ENCODE assay signal across 1 cellular context in the genomic region with DNA sequence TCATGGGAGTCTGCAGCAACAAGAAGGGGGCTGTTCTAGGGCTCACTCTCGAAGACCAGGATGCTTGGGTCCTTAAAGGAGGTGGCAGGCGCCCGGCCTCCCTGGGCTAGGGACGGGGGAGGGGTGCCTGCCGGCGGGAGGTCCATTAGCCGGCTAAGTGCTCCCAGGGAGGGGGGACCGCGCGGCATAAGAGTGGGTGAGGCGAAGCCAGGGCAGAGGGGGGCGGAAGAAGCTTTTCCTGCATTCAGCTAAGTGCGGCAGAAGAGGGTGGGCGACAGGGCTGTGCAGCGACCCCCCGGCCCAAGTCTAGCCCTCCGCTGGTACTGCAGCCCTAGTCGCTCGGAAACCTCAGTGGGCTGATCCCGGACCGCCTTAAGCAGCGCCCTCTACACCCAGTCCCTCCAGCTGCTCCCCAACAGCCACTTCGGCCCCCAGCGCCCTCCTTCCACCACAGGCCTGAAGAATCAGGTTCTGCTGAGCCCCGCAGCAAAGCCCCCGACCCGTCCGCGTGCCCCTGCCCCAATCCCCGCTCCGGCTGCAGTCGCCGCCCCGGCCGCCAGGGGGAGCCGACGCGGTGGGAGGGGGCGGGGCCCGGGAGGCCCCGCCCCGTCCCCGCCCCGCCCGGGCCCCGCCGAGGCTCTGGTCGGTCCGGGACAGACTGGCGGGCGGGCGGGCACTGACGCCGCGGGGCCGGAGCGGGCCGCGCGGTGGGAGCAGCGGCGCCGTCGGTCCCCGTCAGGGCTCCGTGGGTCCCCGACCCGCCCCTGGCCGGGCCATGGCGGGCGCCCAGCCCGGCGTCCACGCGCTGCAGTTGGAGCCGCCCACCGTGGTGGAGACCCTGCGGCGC.
A peak's percentile ranks its signal among the peaks of the same experiment; 100 is the strongest.
TF ChIP-seq lines count a peak whose summit lies in the region.

A gene (plus strand): TSS at position 656 of the 847 bp plus-strand sequence. CDS start 120 bp downstream, at position 776.

TF ChIP-seq in HEK293, 187 proteins besides CTCF, POLR2A, EP300 and RAD21 (continued from another document and continues in another):
- TF ChIP-seq, protein P1, sequence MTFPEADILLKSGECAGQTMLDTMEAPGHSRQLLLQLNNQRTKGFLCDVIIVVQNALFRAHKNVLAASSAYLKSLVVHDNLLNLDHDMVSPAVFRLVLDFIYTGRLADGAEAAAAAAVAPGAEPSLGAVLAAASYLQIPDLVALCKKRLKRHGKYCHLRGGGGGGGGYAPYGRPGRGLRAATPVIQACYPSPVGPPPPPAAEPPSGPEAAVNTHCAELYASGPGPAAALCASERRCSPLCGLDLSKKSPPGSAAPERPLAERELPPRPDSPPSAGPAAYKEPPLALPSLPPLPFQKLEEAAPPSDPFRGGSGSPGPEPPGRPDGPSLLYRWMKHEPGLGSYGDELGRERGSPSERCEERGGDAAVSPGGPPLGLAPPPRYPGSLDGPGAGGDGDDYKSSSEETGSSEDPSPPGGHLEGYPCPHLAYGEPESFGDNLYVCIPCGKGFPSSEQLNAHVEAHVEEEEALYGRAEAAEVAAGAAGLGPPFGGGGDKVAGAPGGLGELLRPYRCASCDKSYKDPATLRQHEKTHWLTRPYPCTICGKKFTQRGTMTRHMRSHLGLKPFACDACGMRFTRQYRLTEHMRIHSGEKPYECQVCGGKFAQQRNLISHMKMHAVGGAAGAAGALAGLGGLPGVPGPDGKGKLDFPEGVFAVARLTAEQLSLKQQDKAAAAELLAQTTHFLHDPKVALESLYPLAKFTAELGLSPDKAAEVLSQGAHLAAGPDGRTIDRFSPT (tag by site-specific recombination; IDR thresholded peaks at IDR 0.05): peak; percentile 58; the same call in 1 of the 2 replicates
- TF ChIP-seq, protein P2, sequence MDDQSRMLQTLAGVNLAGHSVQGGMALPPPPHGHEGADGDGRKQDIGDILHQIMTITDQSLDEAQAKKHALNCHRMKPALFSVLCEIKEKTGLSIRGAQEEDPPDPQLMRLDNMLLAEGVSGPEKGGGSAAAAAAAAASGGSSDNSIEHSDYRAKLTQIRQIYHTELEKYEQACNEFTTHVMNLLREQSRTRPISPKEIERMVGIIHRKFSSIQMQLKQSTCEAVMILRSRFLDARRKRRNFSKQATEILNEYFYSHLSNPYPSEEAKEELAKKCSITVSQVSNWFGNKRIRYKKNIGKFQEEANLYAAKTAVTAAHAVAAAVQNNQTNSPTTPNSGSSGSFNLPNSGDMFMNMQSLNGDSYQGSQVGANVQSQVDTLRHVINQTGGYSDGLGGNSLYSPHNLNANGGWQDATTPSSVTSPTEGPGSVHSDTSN (CRISPR knock-in tag; IDR thresholded peaks at IDR 0.05): no peak
- TF ChIP-seq ZNF843 (tag by site-specific recombination; IDR thresholded peaks at IDR 0.05) (no peak), ZNF324 (tag by site-specific recombination; IDR thresholded peaks at IDR 0.05) (peak; percentile 75; the same call in 1 of the 2 replicates), HOXA7 (CRISPR knock-in tag; IDR thresholded peaks at IDR 0.05; ENCODE audit: borderline replicate concordance) (no peak), ZNF248 (tag by site-specific recombination; IDR thresholded peaks at IDR 0.05) (no peak), ZNF211 (tag by site-specific recombination; IDR thresholded peaks at IDR 0.05; ENCODE audit: low read depth) (no peak), ZNF664 (tag by site-specific recombination; IDR thresholded peaks at IDR 0.05) (no peak), ZNF121 (tag by site-specific recombination; IDR thresholded peaks at IDR 0.05) (no peak), ZNF155 (tag by site-specific recombination; IDR thresholded peaks at IDR 0.05) (no peak), MZF1 (tag by site-specific recombination; IDR thresholded peaks at IDR 0.05; ENCODE audit: borderline replicate concordance) (no peak), ZNF10 (tag by site-specific recombination; IDR thresholded peaks at IDR 0.05) (no peak), ZNF670 (tag by site-specific recombination; IDR thresholded peaks at IDR 0.05; ENCODE audit: low read depth) (no peak), ZNF221 (tag by site-specific recombination; IDR thresholded peaks at IDR 0.05; ENCODE audit: borderline replicate concordance) (no peak), ZNF626 (tag by site-specific recombination; IDR thresholded peaks at IDR 0.05) (no peak), ZNF654 (tag by site-specific recombination; IDR thresholded peaks at IDR 0.05; ENCODE audit: low read depth) (no peak), ZNF514 (tag by site-specific recombination; IDR thresholded peaks at IDR 0.05) (no peak), KLF1 (tag by site-specific recombination; IDR thresholded peaks at IDR 0.05) (no peak; the same call in 1 of the 2 replicates), YY2 (tag by site-specific recombination; IDR thresholded peaks at IDR 0.05) (no peak), FEZF1 (tag by site-specific recombination; IDR thresholded peaks at IDR 0.05) (no peak), ZXDB (tag by site-specific recombination; IDR thresholded peaks at IDR 0.05) (no peak), ZNF555 (tag by site-specific recombination; conservative IDR thresholded peaks at IDR 0.05) (no peak), ZNF223 (tag by site-specific recombination; IDR thresholded peaks at IDR 0.05) (no peak), ZSCAN23 (tag by site-specific recombination; IDR thresholded peaks at IDR 0.05) (no peak), ZNF768 (tag by site-specific recombination; IDR thresholded peaks at IDR 0.05) (no peak), ZFP41 (tag by site-specific recombination; IDR thresholded peaks at IDR 0.05; ENCODE audit: borderline replicate concordance) (no peak), ZNF423 (tag by site-specific recombination; IDR thresholded peaks at IDR 0.05) (peak; percentile 42; the same call in 1 of the 2 replicates), ZNF350 (tag by site-specific recombination; IDR thresholded peaks at IDR 0.05) (no peak), ZNF707 (tag by site-specific recombination; IDR thresholded peaks at IDR 0.05) (no peak), ZNF394 (tag by site-specific recombination; IDR thresholded peaks at IDR 0.05; ENCODE audit: borderline replicate concordance) (no peak; the same call in 1 of the 2 replicates), ZNF184 (tag by site-specific recombination; IDR thresholded peaks at IDR 0.05) (no peak), ZNF274 (IDR thresholded peaks at IDR 0.05; ENCODE audit: low read length) (no peak), ZNF274 (tag by site-specific recombination; IDR thresholded peaks at IDR 0.05; ENCODE audit: borderline replicate concordance) (no peak), ZNF266 (tag by site-specific recombination; IDR thresholded peaks at IDR 0.05; ENCODE audit: low read depth) (no peak)
- TF ChIP-seq, protein P3, sequence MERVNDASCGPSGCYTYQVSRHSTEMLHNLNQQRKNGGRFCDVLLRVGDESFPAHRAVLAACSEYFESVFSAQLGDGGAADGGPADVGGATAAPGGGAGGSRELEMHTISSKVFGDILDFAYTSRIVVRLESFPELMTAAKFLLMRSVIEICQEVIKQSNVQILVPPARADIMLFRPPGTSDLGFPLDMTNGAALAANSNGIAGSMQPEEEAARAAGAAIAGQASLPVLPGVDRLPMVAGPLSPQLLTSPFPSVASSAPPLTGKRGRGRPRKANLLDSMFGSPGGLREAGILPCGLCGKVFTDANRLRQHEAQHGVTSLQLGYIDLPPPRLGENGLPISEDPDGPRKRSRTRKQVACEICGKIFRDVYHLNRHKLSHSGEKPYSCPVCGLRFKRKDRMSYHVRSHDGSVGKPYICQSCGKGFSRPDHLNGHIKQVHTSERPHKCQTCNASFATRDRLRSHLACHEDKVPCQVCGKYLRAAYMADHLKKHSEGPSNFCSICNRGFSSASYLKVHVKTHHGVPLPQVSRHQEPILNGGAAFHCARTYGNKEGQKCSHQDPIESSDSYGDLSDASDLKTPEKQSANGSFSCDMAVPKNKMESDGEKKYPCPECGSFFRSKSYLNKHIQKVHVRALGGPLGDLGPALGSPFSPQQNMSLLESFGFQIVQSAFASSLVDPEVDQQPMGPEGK (tag by site-specific recombination; IDR thresholded peaks at IDR 0.05): peak; percentile 59
- TF ChIP-seq, protein P4, sequence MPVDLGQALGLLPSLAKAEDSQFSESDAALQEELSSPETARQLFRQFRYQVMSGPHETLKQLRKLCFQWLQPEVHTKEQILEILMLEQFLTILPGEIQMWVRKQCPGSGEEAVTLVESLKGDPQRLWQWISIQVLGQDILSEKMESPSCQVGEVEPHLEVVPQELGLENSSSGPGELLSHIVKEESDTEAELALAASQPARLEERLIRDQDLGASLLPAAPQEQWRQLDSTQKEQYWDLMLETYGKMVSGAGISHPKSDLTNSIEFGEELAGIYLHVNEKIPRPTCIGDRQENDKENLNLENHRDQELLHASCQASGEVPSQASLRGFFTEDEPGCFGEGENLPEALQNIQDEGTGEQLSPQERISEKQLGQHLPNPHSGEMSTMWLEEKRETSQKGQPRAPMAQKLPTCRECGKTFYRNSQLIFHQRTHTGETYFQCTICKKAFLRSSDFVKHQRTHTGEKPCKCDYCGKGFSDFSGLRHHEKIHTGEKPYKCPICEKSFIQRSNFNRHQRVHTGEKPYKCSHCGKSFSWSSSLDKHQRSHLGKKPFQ (tag by site-specific recombination; IDR thresholded peaks at IDR 0.05): no peak
- TF ChIP-seq, protein P5, sequence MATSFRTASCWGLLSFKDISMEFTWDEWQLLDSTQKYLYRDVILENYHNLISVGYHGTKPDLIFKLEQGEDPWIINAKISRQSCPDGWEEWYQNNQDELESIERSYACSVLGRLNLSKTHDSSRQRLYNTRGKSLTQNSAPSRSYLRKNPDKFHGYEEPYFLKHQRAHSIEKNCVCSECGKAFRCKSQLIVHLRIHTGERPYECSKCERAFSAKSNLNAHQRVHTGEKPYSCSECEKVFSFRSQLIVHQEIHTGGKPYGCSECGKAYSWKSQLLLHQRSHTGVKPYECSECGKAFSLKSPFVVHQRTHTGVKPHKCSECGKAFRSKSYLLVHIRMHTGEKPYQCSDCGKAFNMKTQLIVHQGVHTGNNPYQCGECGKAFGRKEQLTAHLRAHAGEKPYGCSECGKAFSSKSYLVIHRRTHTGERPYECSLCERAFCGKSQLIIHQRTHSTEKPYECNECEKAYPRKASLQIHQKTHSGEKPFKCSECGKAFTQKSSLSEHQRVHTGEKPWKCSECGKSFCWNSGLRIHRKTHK (tag by site-specific recombination; IDR thresholded peaks at IDR 0.05): no peak
- TF ChIP-seq, protein P6, sequence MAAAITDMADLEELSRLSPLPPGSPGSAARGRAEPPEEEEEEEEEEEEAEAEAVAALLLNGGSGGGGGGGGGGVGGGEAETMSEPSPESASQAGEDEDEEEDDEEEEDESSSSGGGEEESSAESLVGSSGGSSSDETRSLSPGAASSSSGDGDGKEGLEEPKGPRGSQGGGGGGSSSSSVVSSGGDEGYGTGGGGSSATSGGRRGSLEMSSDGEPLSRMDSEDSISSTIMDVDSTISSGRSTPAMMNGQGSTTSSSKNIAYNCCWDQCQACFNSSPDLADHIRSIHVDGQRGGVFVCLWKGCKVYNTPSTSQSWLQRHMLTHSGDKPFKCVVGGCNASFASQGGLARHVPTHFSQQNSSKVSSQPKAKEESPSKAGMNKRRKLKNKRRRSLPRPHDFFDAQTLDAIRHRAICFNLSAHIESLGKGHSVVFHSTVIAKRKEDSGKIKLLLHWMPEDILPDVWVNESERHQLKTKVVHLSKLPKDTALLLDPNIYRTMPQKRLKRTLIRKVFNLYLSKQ (tag by site-specific recombination; IDR thresholded peaks at IDR 0.05; ENCODE audit: borderline replicate concordance): no peak
- TF ChIP-seq, protein P7, sequence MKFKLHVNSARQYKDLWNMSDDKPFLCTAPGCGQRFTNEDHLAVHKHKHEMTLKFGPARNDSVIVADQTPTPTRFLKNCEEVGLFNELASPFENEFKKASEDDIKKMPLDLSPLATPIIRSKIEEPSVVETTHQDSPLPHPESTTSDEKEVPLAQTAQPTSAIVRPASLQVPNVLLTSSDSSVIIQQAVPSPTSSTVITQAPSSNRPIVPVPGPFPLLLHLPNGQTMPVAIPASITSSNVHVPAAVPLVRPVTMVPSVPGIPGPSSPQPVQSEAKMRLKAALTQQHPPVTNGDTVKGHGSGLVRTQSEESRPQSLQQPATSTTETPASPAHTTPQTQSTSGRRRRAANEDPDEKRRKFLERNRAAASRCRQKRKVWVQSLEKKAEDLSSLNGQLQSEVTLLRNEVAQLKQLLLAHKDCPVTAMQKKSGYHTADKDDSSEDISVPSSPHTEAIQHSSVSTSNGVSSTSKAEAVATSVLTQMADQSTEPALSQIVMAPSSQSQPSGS (tag by site-specific recombination; IDR thresholded peaks at IDR 0.05; ENCODE audit: low read depth): no peak
- TF ChIP-seq, protein P8, sequence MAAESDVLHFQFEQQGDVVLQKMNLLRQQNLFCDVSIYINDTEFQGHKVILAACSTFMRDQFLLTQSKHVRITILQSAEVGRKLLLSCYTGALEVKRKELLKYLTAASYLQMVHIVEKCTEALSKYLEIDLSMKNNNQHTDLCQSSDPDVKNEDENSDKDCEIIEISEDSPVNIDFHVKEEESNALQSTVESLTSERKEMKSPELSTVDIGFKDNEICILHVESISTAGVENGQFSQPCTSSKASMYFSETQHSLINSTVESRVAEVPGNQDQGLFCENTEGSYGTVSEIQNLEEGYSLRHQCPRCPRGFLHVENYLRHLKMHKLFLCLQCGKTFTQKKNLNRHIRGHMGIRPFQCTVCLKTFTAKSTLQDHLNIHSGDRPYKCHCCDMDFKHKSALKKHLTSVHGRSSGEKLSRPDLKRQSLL (tag by site-specific recombination; IDR thresholded peaks at IDR 0.05): no peak
- TF ChIP-seq, protein P9, sequence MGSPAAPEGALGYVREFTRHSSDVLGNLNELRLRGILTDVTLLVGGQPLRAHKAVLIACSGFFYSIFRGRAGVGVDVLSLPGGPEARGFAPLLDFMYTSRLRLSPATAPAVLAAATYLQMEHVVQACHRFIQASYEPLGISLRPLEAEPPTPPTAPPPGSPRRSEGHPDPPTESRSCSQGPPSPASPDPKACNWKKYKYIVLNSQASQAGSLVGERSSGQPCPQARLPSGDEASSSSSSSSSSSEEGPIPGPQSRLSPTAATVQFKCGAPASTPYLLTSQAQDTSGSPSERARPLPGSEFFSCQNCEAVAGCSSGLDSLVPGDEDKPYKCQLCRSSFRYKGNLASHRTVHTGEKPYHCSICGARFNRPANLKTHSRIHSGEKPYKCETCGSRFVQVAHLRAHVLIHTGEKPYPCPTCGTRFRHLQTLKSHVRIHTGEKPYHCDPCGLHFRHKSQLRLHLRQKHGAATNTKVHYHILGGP (tag by site-specific recombination; IDR thresholded peaks at IDR 0.05): no peak
